In genomic region chr14:61438497-61438859, GRCh38 we compare ENCODE assay signal across 8 cellular contexts.
DNase-seq lines count a peak whose midpoint lies in the region; ATAC-seq, FAIRE-seq and TF ChIP-seq lines count a peak whose summit lies in the region.

No MANE protein-coding gene starts in this region.

- H3K4me3 Mint-ChIP-seq in T-helper 1 cell treated with Interleukin-12 subunit alpha and Interleukin-12 subunit beta and Interleukin-4 antibody, amounts not matched to agents 30 μg/mL and 1 μg/mL, for 36 hours: peak overlapping the region; percentile 85
- peak overlapping the region; percentile 86 to 95 for H3K4me3 Mint-ChIP-seq in stimulated activated naive CD8-positive, alpha-beta T cell treated with anti-CD3 and anti-CD28 coated beads, Interleukin-15, amount 100 ng/mL, for 72 hours

- 79% methylated on average over 2 of the region's 2 CpGs for WGBS in HUES64
- WGBS in sigmoid colon, 2 donors: 45 to 53% methylated on average over 2 of the region's 2 CpGs

- FAIRE-seq in HTR-8/SVneo (lab: Jason Lieb, UNC): no peak

- ATAC-seq in stimulated activated naive CD8-positive, alpha-beta T cell treated with anti-CD3 and anti-CD28 coated beads, Interleukin-15, amount 100 ng/mL, for 72 hours: peak; percentile 81

- H3K9me3 Mint-ChIP-seq in T-helper 1 cell treated with Interleukin-12 subunit alpha and Interleukin-12 subunit beta and Interleukin-4 antibody, amounts not matched to agents 30 μg/mL and 1 μg/mL, for 36 hours: no peaks in the 10 kb centered on the region
- H3K9me3 Mint-ChIP-seq in stimulated activated naive CD8-positive, alpha-beta T cell treated with anti-CD3 and anti-CD28 coated beads, Interleukin-15, amount 100 ng/mL, for 72 hours: no peaks in the 10 kb centered on the region

- peaks cover 59% of the 10 kb centered on the region for H3K4me1 Mint-ChIP-seq in T-helper 1 cell treated with Interleukin-12 subunit alpha and Interleukin-12 subunit beta and Interleukin-4 antibody, amounts not matched to agents 30 μg/mL and 1 μg/mL, for 36 hours (ENCODE audit: low read depth)
- peaks cover 97% of the 10 kb centered on the region for H3K4me1 Mint-ChIP-seq in stimulated activated naive CD8-positive, alpha-beta T cell treated with anti-CD3 and anti-CD28 coated beads, Interleukin-15, amount 100 ng/mL, for 72 hours

- peaks cover 19% of the 10 kb centered on the region for H3K4me1 ChIP-seq in HUES64 (ENCODE audit: insufficient read depth, low read length)
- peaks cover 0 to 15% (median 0%) of the 10 kb centered on the region in 4 donors for H3K4me1 ChIP-seq in sigmoid colon

- no peak overlapping the region for H3K9ac ChIP-seq in HUES64 (ENCODE audit: low read depth, low read length)

- peaks cover 27% of the 10 kb centered on the region for H3K36me3 Mint-ChIP-seq in T-helper 1 cell treated with Interleukin-12 subunit alpha and Interleukin-12 subunit beta and Interleukin-4 antibody, amounts not matched to agents 30 μg/mL and 1 μg/mL, for 36 hours (ENCODE audit: low read depth)

- DNase-seq in T-helper 1 cell (no peak), epithelial cell of esophagus (ENCODE audit: low read depth) (peak; percentile 52), sigmoid colon (no peak), iPS-NIHi7 (ENCODE audit: extremely low spot score) (no peak), HTR-8/SVneo (ENCODE audit: insufficient read length, low spot score) (no peak)
- peak in 1 of 2 donors; percentile 47 for DNase-seq in stimulated activated naive CD8-positive, alpha-beta T cell treated with anti-CD3 and anti-CD28 coated beads, Interleukin-15, amount 100 ng/mL, for 72 hours

- peak overlapping the region; percentile 92 for H3K27ac Mint-ChIP-seq in T-helper 1 cell treated with Interleukin-12 subunit alpha and Interleukin-12 subunit beta and Interleukin-4 antibody, amounts not matched to agents 30 μg/mL and 1 μg/mL, for 36 hours
- H3K27ac Mint-ChIP-seq in stimulated activated naive CD8-positive, alpha-beta T cell treated with anti-CD3 and anti-CD28 coated beads, Interleukin-15, amount 100 ng/mL, for 72 hours: peak overlapping the region; percentile 84 to 98

- H3K27me3 Mint-ChIP-seq in T-helper 1 cell treated with Interleukin-12 subunit alpha and Interleukin-12 subunit beta and Interleukin-4 antibody, amounts not matched to agents 30 μg/mL and 1 μg/mL, for 36 hours (ENCODE audit: low read depth): no peaks in the 10 kb centered on the region
- H3K27me3 Mint-ChIP-seq in stimulated activated naive CD8-positive, alpha-beta T cell treated with anti-CD3 and anti-CD28 coated beads, Interleukin-15, amount 100 ng/mL, for 72 hours: no peaks in the 10 kb centered on the region

- no peaks in the 10 kb centered on the region for H3K27me3 ChIP-seq in HUES64 (ENCODE audit: insufficient read depth, low read length)
- H3K27me3 ChIP-seq in sigmoid colon: no peaks in the 10 kb centered on the region

- no peaks in the 10 kb centered on the region for H3K36me3 ChIP-seq in HUES64 (ENCODE audit: insufficient read depth, low read length)
- no peaks in the 10 kb centered on the region for H3K36me3 ChIP-seq in sigmoid colon

- no peak for TF ChIP-seq CTCF in epithelial cell of esophagus (IDR thresholded peaks at IDR 0.05; ENCODE audit: insufficient read depth, low read depth, low read length, missing control alignments)
- TF ChIP-seq CTCF in sigmoid colon (IDR thresholded peaks at IDR 0.05): no peak

- H3K9me3 ChIP-seq in HUES64 (ENCODE audit: insufficient read depth, low read depth, low read length): no peaks in the 10 kb centered on the region
- no peaks in the 10 kb centered on the region for H3K9me3 ChIP-seq in sigmoid colon

- TF ChIP-seq EP300 in sigmoid colon (IDR thresholded peaks at IDR 0.05): no peak

- H3K4me3 ChIP-seq in HUES64 (ENCODE audit: low read length) (no peak overlapping the region), epithelial cell of esophagus (ENCODE audit: low read length) (no peak overlapping the region), sigmoid colon (no peak overlapping the region)

- TF ChIP-seq POLR2A in sigmoid colon (IDR thresholded peaks at IDR 0.05): no peak

- H3K27ac ChIP-seq in HUES64 (ENCODE audit: low read depth, low read length) (peak overlapping the region; percentile 69), sigmoid colon (peak overlapping the region in 2 of 4 donors; percentile 14 to 49)

- intact Hi-C loops in sigmoid colon (cut with DNase I): no loop called here
